ENCODE assay signal across 1 cellular context in the genomic region with DNA sequence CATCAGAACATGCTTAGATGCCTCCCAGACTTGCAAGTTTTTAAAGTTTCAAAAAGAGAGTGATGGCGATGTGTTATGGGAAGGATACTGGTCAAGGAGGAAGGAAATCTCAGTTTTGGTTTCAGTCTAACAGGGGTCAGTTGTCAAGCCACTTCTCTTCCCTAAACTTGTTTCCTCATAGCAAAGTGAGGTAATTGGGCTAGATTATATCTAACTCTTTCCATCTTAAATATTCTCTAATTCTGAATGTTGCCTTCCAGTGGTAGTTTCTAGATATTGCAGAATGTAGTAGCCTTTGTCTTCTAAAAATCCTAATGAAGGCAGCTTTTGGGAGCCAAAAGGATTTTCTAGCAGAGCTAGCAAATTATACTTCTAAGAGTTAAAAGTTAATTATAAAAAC.
A peak's percentile ranks its signal among the peaks of the same experiment; 100 is the strongest.
TF ChIP-seq lines count a peak whose summit lies in the region.

No MANE protein-coding gene starts in this region.

TF ChIP-seq in GM12878, 131 proteins besides CTCF, POLR2A, EP300 and RAD21:
- TF ChIP-seq ETV6 (conservative IDR thresholded peaks at IDR 0.05 in 1 of 2, IDR thresholded peaks at IDR 0.05 in 1 of 2; ENCODE audit: borderline replicate concordance in 1 of 2, low read depth in 1 of 2) = peak in 1 of 2 experiments; percentile 71; a peak in 2 of 4 replicates
- TF ChIP-seq SMC3 (IDR thresholded peaks at IDR 0.05; ENCODE audit: borderline replicate concordance, low read length) = 0 out of 2 replicates have a peak, but pooled peaks have one; percentile 8
